14 cellular contexts compared by ENCODE assay signal in genomic region chr17:82367724-82368524, GRCh38. TPM values are rescaled to one million over a fixed set of nuclear protein-coding genes. Genes with fewer than 3 reads are reported as not detected.
A peak's percentile ranks its signal among the peaks of the same experiment; 100 is the strongest.
DNase-seq lines count a peak whose midpoint lies in the region; ATAC-seq, FAIRE-seq and TF ChIP-seq lines count a peak whose summit lies in the region.
"Had no signal": no experiment of that assay in that cellular context is flagged by ENCODE, and none has a peak within 500 bp of the region (broad histone marks: within the 10 kb centered on the region; RNA-seq: fewer than 3 reads in every experiment).

No MANE protein-coding gene starts in this region.

- H3K36me3 Mint-ChIP-seq in CD8-positive, alpha-beta memory T cell, result no peaks in the 10 kb centered on the region
- H3K36me3 Mint-ChIP-seq in immature natural killer cell, result no peaks in the 10 kb centered on the region
- H3K36me3 Mint-ChIP-seq: activated CD8-positive, alpha-beta memory T cell treated with anti-CD3 and anti-CD28 coated beads, Interleukin-2, amount 10 ng/mL, durations not matched to agents 7 days and 5 days; brain had no signal

- H3K4me1 Mint-ChIP-seq in CD8-positive, alpha-beta memory T cell, result peaks cover 0 to 15% (median 7%) of the 10 kb centered on the region in 3 donors
- peaks cover 0 to 4% of the 10 kb centered on the region in 2 donors for H3K4me1 Mint-ChIP-seq in immature natural killer cell

- POLR2A ChIA-PET in CD8-positive, alpha-beta memory T cell (lab: Charles Lee), result no interaction called here

- peaks cover 10% of the 10 kb centered on the region for H3K27me3 ChIP-seq in CD8-positive, alpha-beta memory T cell (ENCODE audit: insufficient read depth, low read length, poor library complexity, severe bottlenecking)
- peaks cover 54% of the 10 kb centered on the region for H3K27me3 ChIP-seq in gastroesophageal sphincter

- no peak for TF ChIP-seq POLR2A in gastroesophageal sphincter (IDR thresholded peaks at IDR 0.05)
- no peak for TF ChIP-seq POLR2A in GM12892 (IDR thresholded peaks at IDR 0.05; ENCODE audit: low read depth, low read length)

- H3K4me3 Mint-ChIP-seq in CD8-positive, alpha-beta memory T cell, result no peak overlapping the region
- no peak overlapping the region for H3K4me3 Mint-ChIP-seq in immature natural killer cell
- H3K4me3 Mint-ChIP-seq: activated CD8-positive, alpha-beta memory T cell treated with anti-CD3 and anti-CD28 coated beads, Interleukin-2, amount 10 ng/mL, durations not matched to agents 7 days and 5 days had no signal

- H3K9me3 Mint-ChIP-seq in CD8-positive, alpha-beta memory T cell, result no peaks in the 10 kb centered on the region
- no peaks in the 10 kb centered on the region for H3K9me3 Mint-ChIP-seq in immature natural killer cell

- no peaks in the 10 kb centered on the region for H3K9me3 ChIP-seq in CD8-positive, alpha-beta memory T cell (ENCODE audit: low read length)
- no peaks in the 10 kb centered on the region for H3K9me3 ChIP-seq in gastroesophageal sphincter

- peaks cover 20 to 32% of the 10 kb centered on the region in 2 donors for H3K27me3 Mint-ChIP-seq in CD8-positive, alpha-beta memory T cell
- peaks cover 4 to 12% (median 7%) of the 10 kb centered on the region in 3 donors for H3K27me3 Mint-ChIP-seq in immature natural killer cell (ENCODE audit: low read depth in 3 of 3)

- no peak for DNase-seq in CD8-positive, alpha-beta memory T cell
- peak; percentile 50 for DNase-seq in H4 (ENCODE audit: low spot score)
- peak; percentile 81 for DNase-seq in NCI-H226
- DNase-seq in amniotic epithelial cell (ENCODE audit: low read depth), result peak; percentile 19
- DNase-seq in immature natural killer cell, result no peak
- DNase-seq in GM12892 (ENCODE audit: insufficient read length), result no peak
- DNase-seq: activated CD8-positive, alpha-beta memory T cell treated with anti-CD3 and anti-CD28 coated beads, Interleukin-2, amount 10 ng/mL, durations not matched to agents 7 days and 5 days had no signal

- CTCF ChIA-PET in CD8-positive, alpha-beta memory T cell (lab: Charles Lee), result no interaction called here

- 69 to 70% methylated on average over 4 to 10 of the region's 14 CpGs for WGBS in gastroesophageal sphincter (ENCODE audit: low coverage in 1 of 2), 2 donors

- no peak overlapping the region for H3K4me3 ChIP-seq in CD8-positive, alpha-beta memory T cell (ENCODE audit: low read length)
- H3K4me3 ChIP-seq in gastroesophageal sphincter, result no peak overlapping the region

- FAIRE-seq in GM12892 (lab: Jason Lieb, UNC), result no peak
- FAIRE-seq: islet of Langerhans, RCC 7860 had no signal

- no peaks in the 10 kb centered on the region for H3K36me3 ChIP-seq in CD8-positive, alpha-beta memory T cell (ENCODE audit: insufficient read depth, low read length)
- H3K36me3 ChIP-seq in gastroesophageal sphincter, result no peaks in the 10 kb centered on the region

- H3K27ac Mint-ChIP-seq in CD8-positive, alpha-beta memory T cell, result peak overlapping the region in 1 of 8 donors; percentile 10
- no peak overlapping the region for H3K27ac Mint-ChIP-seq in immature natural killer cell
- H3K27ac Mint-ChIP-seq: activated CD8-positive, alpha-beta memory T cell treated with anti-CD3 and anti-CD28 coated beads, Interleukin-2, amount 10 ng/mL, durations not matched to agents 7 days and 5 days had no signal

- peak overlapping the region; percentile 64 for H3K27ac ChIP-seq in CD8-positive, alpha-beta memory T cell (ENCODE audit: low read depth, low read length)
- H3K27ac ChIP-seq in gastroesophageal sphincter, result no peak overlapping the region
- H3K27ac ChIP-seq: parathyroid adenoma had no signal

- no peak for ATAC-seq in gastroesophageal sphincter
- ATAC-seq in HG03280 (IDR thresholded peaks at IDR 0.05; ENCODE audit: unreplicated experiment), result no peak
- ATAC-seq: activated CD8-positive, alpha-beta memory T cell treated with anti-CD3 and anti-CD28 coated beads, Interleukin-2, amount 10 ng/mL, durations not matched to agents 7 days and 5 days had no signal

- TF ChIP-seq CTCF in gastroesophageal sphincter (IDR thresholded peaks at IDR 0.05), result no peak

- no peak for TF ChIP-seq EP300 in gastroesophageal sphincter (IDR thresholded peaks at IDR 0.05)

- peaks cover 5% of the 10 kb centered on the region for H3K4me1 ChIP-seq in CD8-positive, alpha-beta memory T cell (ENCODE audit: insufficient read depth, low read length)
- H3K4me1 ChIP-seq in gastroesophageal sphincter, result peaks cover 0 to 25% (median 9%) of the 10 kb centered on the region in 3 donors

RNA-seq across cellular contexts. Expression of gene UTS2R, which starts 3.6 kb away (rescaled TPM):
- not detected for total RNA-seq in CD8-positive, alpha-beta memory T cell
- not detected for polyA plus RNA-seq in CD8-positive, alpha-beta memory T cell
- total RNA-seq in H4 (2014; rRNA removed; shearing (Covaris generic)), result not detected in 2 replicates
- not detected for total RNA-seq in gastroesophageal sphincter
- not detected for polyA plus RNA-seq in immature natural killer cell
- polyA plus RNA-seq in GM12892 (2012; ENCODE audit: missing spikeins), result not detected
- total RNA-seq: urinary bladder had no signal
- polyA plus RNA-seq: urinary bladder had no signal

RNA-seq across cellular contexts. Expression of gene TEX19, which starts 8.9 kb away (rescaled TPM):
- total RNA-seq in CD8-positive, alpha-beta memory T cell, result not detected
- not detected for polyA plus RNA-seq in CD8-positive, alpha-beta memory T cell
- total RNA-seq in H4 (2014; rRNA removed; shearing (Covaris generic)), result 0.68 and 0.72 TPM in 2 replicates
- total RNA-seq in gastroesophageal sphincter, result not detected
- not detected for polyA plus RNA-seq in immature natural killer cell
- polyA plus RNA-seq in GM12892 (2012; ENCODE audit: missing spikeins), result not detected
- total RNA-seq: urinary bladder had no signal
- polyA plus RNA-seq: urinary bladder had no signal

RNA-seq across cellular contexts. Expression of gene SECTM1, which starts 34.4 kb away (rescaled TPM):
- 1 to 10 TPM in 1 of 2 experiments, under 1 TPM in 1; 0.49 to 1.1 TPM for total RNA-seq in CD8-positive, alpha-beta memory T cell
- polyA plus RNA-seq in CD8-positive, alpha-beta memory T cell, result 1.9 TPM
- total RNA-seq in H4 (2014; rRNA removed; shearing (Covaris generic)), result 30.1 and 30.7 TPM in 2 replicates
- total RNA-seq in gastroesophageal sphincter, result 10 to 100 TPM in 3 of 4 donors, 1 to 10 TPM in 1; 6.1 to 22.3 (median 17.6) TPM
- 1 to 10 TPM in 2 of 3 donors, not detected in 1; 2.7 to 3.6 TPM for polyA plus RNA-seq in immature natural killer cell
- polyA plus RNA-seq in GM12892 (2012; ENCODE audit: missing spikeins), result not detected

RNA-seq across cellular contexts. Expression of gene HEXD, which starts 50.2 kb away (rescaled TPM):
- total RNA-seq in CD8-positive, alpha-beta memory T cell, result 10 to 100 TPM; 29.6 to 30.4 TPM
- polyA plus RNA-seq in CD8-positive, alpha-beta memory T cell, result 10.6 TPM
- 6.3 and 8.4 TPM in 2 replicates for total RNA-seq in H4 (2014; rRNA removed; shearing (Covaris generic))
- total RNA-seq in gastroesophageal sphincter, result 10 to 100 TPM; 13.9 to 31.9 (median 19.1) TPM
- polyA plus RNA-seq in immature natural killer cell, result 10 to 100 TPM; 12.7 to 18.8 (median 15.2) TPM
- 10.8 TPM for polyA plus RNA-seq in GM12892 (2012; ENCODE audit: missing spikeins)

RNA-seq across cellular contexts. Expression of gene OGFOD3, which starts 50.5 kb away (rescaled TPM):
- total RNA-seq in CD8-positive, alpha-beta memory T cell, result 10 to 100 TPM; 27.9 to 28.4 TPM
- 29.9 TPM for polyA plus RNA-seq in CD8-positive, alpha-beta memory T cell
- total RNA-seq in H4 (2014; rRNA removed; shearing (Covaris generic)), result 28.3 and 30.1 TPM in 2 replicates
- 10 to 100 TPM; 26.4 to 39.5 (median 28.8) TPM for total RNA-seq in gastroesophageal sphincter
- 10 to 100 TPM; 29.3 to 43.5 (median 39.8) TPM for polyA plus RNA-seq in immature natural killer cell
- 9.3 TPM for polyA plus RNA-seq in GM12892 (2012; ENCODE audit: missing spikeins)

Comparison
In these comparisons a context has a peak if more than half of its experiments do, and no peak if none do; other contexts are left out.
1. DNase-seq: peak in H4 (single experiment), NCI-H226 (single experiment) and amniotic epithelial cell (single experiment); none in CD8-positive, alpha-beta memory T cell (0 of 5), immature natural killer cell (0 of 3) and GM12892 (single experiment).